ENCODE assay signal across 1 cellular context in the genomic region with DNA sequence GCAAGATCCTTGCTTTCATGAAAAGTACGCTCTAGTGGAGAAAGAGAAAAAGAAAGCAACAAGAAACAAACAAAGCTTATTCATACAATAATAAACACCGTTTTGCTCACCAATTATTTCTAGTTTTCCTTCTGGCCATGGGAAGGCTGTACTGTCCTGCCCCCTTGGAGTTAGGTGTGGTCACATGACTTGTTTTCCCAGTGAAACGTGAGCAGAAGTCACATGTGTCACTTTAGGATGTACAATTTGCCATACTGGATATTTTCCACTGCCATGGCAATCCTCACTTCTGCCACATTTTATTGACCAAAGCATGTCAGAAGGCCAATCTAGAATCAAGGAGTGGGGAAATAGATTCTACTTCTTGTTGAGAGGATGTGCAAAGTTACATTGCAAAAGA.
TF ChIP-seq lines count a peak whose summit lies in the region.

No MANE protein-coding gene starts in this region.

TF ChIP-seq in HepG2, 621 proteins besides CTCF, POLR2A, EP300 and RAD21 (continued from another document):
- TF ChIP-seq, protein P1, sequence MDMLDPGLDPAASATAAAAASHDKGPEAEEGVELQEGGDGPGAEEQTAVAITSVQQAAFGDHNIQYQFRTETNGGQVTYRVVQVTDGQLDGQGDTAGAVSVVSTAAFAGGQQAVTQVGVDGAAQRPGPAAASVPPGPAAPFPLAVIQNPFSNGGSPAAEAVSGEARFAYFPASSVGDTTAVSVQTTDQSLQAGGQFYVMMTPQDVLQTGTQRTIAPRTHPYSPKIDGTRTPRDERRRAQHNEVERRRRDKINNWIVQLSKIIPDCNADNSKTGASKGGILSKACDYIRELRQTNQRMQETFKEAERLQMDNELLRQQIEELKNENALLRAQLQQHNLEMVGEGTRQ (IDR thresholded peaks at IDR 0.05; ENCODE audit: low read depth, low read length) = 0 out of 2 replicates have a peak, but pooled peaks have one; percentile 21
- TF ChIP-seq, protein P1 (CRISPR knock-in tag; IDR thresholded peaks at IDR 0.05; ENCODE audit: borderline replicate concordance) = no peak
- TF ChIP-seq IRX3 (CRISPR knock-in tag; IDR thresholded peaks at IDR 0.05; ENCODE audit: borderline replicate concordance, low read depth) = no peak
- no peak for TF ChIP-seq MTA1 (CRISPR knock-in tag; IDR thresholded peaks at IDR 0.05; ENCODE audit: borderline replicate concordance)
